8 cellular contexts compared by ENCODE assay signal in the genomic region with DNA sequence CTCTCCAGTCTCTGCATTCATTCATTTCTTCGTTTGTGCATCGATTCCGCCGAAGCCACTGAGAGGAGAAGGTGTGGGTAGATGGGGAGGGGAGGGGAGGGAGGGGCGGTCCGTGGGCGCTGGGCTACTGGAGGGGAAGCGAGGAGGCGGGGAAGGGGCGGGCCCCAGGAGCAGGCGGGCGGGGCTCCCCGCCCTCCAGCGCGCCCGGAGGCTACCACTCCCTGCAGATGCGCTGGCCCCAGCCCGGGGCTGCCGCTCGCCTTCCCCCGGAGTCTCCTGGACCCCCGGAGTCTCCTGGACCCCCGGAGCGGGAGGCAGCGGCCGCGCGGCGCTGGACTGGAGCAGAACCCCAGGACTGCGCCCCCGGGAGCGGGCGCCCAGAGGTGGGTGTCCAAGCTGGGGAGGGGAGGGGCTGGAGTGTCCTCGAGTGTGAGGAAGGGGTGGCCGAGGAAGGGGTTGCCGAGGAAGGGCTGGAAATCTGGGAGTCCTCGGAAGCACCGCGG.
A peak's percentile ranks its signal among the peaks of the same experiment; 100 is the strongest.
DNase-seq lines count a peak whose midpoint lies in the region; TF ChIP-seq lines count a peak whose summit lies in the region.

No MANE protein-coding gene starts in this region.

- no peaks in the 10 kb centered on the region for H3K36me3 ChIP-seq in MM.1S (replicated peaks; ENCODE audit: insufficient read depth, low read length)

- no peaks in the 10 kb centered on the region for H3K27me3 ChIP-seq in MM.1S (replicated peaks; ENCODE audit: insufficient read depth, low read length)

- H3K9ac ChIP-seq in MM.1S (ENCODE audit: low read length), result peak overlapping the region; percentile 86

- no peak for TF ChIP-seq CTCF in MM.1S (IDR thresholded peaks at IDR 0.05; ENCODE audit: low read length)

- peak overlapping the region; percentile 97 for H3K4me2 ChIP-seq in MM.1S (ENCODE audit: low read depth, low read length)

- H3K79me2 ChIP-seq in MM.1S (ENCODE audit: low read length), result peaks cover 53% of the 10 kb centered on the region

- H3K27ac ChIP-seq in MM.1S (ENCODE audit: low read length) (peak overlapping the region; percentile 51; the same call in 1 of the 2 replicates), angular gyrus (ENCODE audit: low read depth, low read length) (peak overlapping the region; percentile 24)

- no peaks in the 10 kb centered on the region for H3K9me2 ChIP-seq in MM.1S (replicated peaks; ENCODE audit: insufficient read depth, low read length)

- H3K4me3 ChIP-seq in MM.1S (ENCODE audit: low read length) (peak overlapping the region; percentile 97), skeletal muscle cell (ENCODE audit: low read depth, low read length) (peak overlapping the region; percentile 97)

- peaks cover 22% of the 10 kb centered on the region for H3K4me1 ChIP-seq in MM.1S (ENCODE audit: low read length)

- peak overlapping the region; percentile 93 for H2AFZ ChIP-seq in MM.1S (ENCODE audit: low read length)

- DNase-seq in GM03348 (ENCODE audit: low spot score), result peak; percentile 94
- peak; percentile 35 for DNase-seq in H4 (ENCODE audit: low spot score)
- DNase-seq in MM.1S, result peak; percentile 90
- peak in 4 of 5 experiments; percentile 68 to 94 (median 74) for DNase-seq in T-helper 2 cell
- peak in 41 of 51 donors; percentile 11 to 78 (median 40) for DNase-seq in hypothalamus (lab: John Stamatoyannopoulos, UW)
- peak; percentile 61 for DNase-seq in skeletal muscle cell (ENCODE audit: low read depth)
- DNase-seq in GOT3 (lab: John Stamatoyannopoulos, UW), result no peak

- H4K20me1 ChIP-seq in MM.1S (ENCODE audit: insufficient read depth, low read length), result no peaks in the 10 kb centered on the region

- no peaks in the 10 kb centered on the region for H3K9me3 ChIP-seq in MM.1S (replicated peaks; ENCODE audit: insufficient read depth, low read length)

- peaks cover 16% of the 10 kb centered on the region for H3F3A ChIP-seq in MM.1S (ENCODE audit: insufficient read depth, low read length)
